Comparison of ENCODE assay signal across 28 cellular contexts in genomic region chr4:166600264-166600663, GRCh38.
"Had no signal": no experiment of that assay in that cellular context is flagged by ENCODE, and none has a peak within 500 bp of the region (broad histone marks: within the 10 kb centered on the region; RNA-seq: fewer than 3 reads in every experiment).

No MANE protein-coding gene starts in this region.

- ATAC-seq: effector memory CD8-positive, alpha-beta T cell; esophagus mucosa; foreskin keratinocyte; gastrocnemius medialis; gastroesophageal sphincter; heart left ventricle; heart right ventricle had no signal

- H3K27ac ChIP-seq: colonic mucosa, coronary artery, dorsolateral prefrontal cortex, epithelial cell of prostate, esophagus muscularis mucosa, esophagus squamous epithelium, foreskin keratinocyte, gastrocnemius medialis, gastroesophageal sphincter, heart left ventricle, heart right ventricle had no signal

- H3K4me1 ChIP-seq: colonic mucosa, esophagus muscularis mucosa, esophagus squamous epithelium, foreskin keratinocyte, gastrocnemius medialis, gastroesophageal sphincter, heart left ventricle, heart right ventricle had no signal

- H3K36me3 ChIP-seq: colonic mucosa, esophagus muscularis mucosa, esophagus squamous epithelium, gastrocnemius medialis, gastroesophageal sphincter, heart left ventricle, heart right ventricle had no signal

- FAIRE-seq: colon, endometrium, endothelial cell of umbilical vein, frontal cortex had no signal

- DNase-seq: colonic mucosa; cortex of kidney; dermis blood vessel endothelial cell; dorsolateral prefrontal cortex; effector CD4-positive, alpha-beta T cell; effector CD8-positive, alpha-beta T cell; effector memory CD4-positive, alpha-beta T cell; effector memory CD8-positive, alpha-beta T cell; endodermal cell; erythroblast; esophagus squamous epithelium; foreskin fibroblast; foreskin keratinocyte; foreskin melanocyte; gastrocnemius medialis; glutamatergic neuron; head of caudate nucleus; heart left ventricle; heart right ventricle had no signal

- H3K9me3 ChIP-seq: colonic mucosa, esophagus squamous epithelium, gastrocnemius medialis, gastroesophageal sphincter had no signal

- H3K27me3 ChIP-seq: colonic mucosa, dorsolateral prefrontal cortex, esophagus muscularis mucosa, esophagus squamous epithelium, foreskin keratinocyte, gastrocnemius medialis, gastroesophageal sphincter, heart left ventricle, heart right ventricle had no signal

- H3K4me3 ChIP-seq: colonic mucosa, coronary artery, dorsolateral prefrontal cortex, esophagus muscularis mucosa, esophagus squamous epithelium, gastrocnemius medialis, gastroesophageal sphincter, heart left ventricle, heart right ventricle had no signal
